Comparison of ENCODE assay signal across 1 cellular context in the genomic region with DNA sequence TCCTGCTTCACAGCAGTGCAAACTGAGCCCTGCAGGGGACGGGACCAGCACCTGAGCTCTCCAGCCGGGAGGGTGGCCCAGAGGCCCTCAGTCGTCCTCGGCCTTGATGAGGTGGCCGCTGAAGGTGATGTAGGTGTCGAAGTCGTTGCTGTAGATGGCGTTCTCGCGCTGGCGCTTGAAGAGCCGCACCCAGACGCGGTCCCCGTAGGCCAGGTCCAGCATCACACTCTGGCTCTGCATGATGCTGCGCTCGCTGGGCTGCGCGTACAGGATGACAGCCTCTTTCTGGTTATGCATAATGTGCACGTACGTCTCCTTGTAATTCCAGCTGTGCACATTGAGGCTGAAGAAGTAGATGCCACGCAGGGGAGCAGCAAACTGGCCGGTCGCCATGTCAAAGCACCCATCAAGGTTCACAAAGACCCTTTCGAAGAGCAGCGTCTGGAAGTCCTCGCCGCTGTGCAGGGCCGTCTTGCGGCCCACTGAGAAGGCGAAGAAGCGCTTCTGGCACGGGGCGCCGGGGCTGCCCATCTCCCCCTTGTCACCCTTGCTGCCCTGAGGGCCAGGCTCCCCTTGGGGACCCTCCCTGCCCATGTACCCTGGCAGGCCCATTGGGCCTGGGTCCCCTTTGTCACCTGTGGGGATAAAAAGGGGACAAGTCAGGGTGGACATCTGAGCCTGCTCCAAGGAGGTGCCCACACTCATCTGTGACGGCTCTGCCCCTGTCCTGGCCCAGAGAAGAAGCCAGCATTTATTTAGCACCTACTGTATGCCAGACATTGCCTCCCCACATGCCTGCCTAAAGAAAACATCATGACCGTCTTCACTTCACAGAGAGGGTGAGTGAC.
TF ChIP-seq lines count a peak whose summit lies in the region.

No MANE protein-coding gene starts in this region.

TF ChIP-seq in GM23338, 12 proteins besides CTCF, POLR2A, EP300 and RAD21 (continued from another document):
- TF ChIP-seq, protein P1, sequence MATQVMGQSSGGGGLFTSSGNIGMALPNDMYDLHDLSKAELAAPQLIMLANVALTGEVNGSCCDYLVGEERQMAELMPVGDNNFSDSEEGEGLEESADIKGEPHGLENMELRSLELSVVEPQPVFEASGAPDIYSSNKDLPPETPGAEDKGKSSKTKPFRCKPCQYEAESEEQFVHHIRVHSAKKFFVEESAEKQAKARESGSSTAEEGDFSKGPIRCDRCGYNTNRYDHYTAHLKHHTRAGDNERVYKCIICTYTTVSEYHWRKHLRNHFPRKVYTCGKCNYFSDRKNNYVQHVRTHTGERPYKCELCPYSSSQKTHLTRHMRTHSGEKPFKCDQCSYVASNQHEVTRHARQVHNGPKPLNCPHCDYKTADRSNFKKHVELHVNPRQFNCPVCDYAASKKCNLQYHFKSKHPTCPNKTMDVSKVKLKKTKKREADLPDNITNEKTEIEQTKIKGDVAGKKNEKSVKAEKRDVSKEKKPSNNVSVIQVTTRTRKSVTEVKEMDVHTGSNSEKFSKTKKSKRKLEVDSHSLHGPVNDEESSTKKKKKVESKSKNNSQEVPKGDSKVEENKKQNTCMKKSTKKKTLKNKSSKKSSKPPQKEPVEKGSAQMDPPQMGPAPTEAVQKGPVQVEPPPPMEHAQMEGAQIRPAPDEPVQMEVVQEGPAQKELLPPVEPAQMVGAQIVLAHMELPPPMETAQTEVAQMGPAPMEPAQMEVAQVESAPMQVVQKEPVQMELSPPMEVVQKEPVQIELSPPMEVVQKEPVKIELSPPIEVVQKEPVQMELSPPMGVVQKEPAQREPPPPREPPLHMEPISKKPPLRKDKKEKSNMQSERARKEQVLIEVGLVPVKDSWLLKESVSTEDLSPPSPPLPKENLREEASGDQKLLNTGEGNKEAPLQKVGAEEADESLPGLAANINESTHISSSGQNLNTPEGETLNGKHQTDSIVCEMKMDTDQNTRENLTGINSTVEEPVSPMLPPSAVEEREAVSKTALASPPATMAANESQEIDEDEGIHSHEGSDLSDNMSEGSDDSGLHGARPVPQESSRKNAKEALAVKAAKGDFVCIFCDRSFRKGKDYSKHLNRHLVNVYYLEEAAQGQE (IDR thresholded peaks at IDR 0.05; ENCODE audit: unreplicated experiment), result no peak
- TF ChIP-seq NANOG (IDR thresholded peaks at IDR 0.05; ENCODE audit: borderline replicate concordance) (no peak), ZNF331 (CRISPR knock-in tag; IDR thresholded peaks at IDR 0.05; ENCODE audit: low read depth) (no peak)
TF ChIP-seq in GM23338: peak in this region for 0.
